In genomic region chr2:72148975-72149555, GRCh38 we compare ENCODE assay signal across 8 cellular contexts. TPM values are rescaled to one million over a fixed set of nuclear protein-coding genes. Genes with fewer than 3 reads are reported as not detected.
DNase-seq lines count a peak whose midpoint lies in the region; ATAC-seq, FAIRE-seq and TF ChIP-seq lines count a peak whose summit lies in the region.

No MANE protein-coding gene starts in this region.

- TF ChIP-seq CTCF in astrocyte (IDR thresholded peaks at IDR 0.05; ENCODE audit: insufficient read depth, low read depth, low read length), result no peak

- H2AFZ ChIP-seq in astrocyte (ENCODE audit: low read depth, low read length), result peak overlapping the region; percentile 81

- peak overlapping the region; percentile 60 for H3K4me3 ChIP-seq in astrocyte (ENCODE audit: insufficient read depth, low read depth, low read length)
- peak overlapping the region; percentile 49 for H3K4me3 ChIP-seq in iPS-18a (ENCODE audit: low read length)
- H3K4me3 ChIP-seq in skeletal muscle cell (ENCODE audit: low read depth, low read length), result peak overlapping the region; percentile 50

- peaks cover 68% of the 10 kb centered on the region for H3K27me3 Mint-ChIP-seq in astrocyte (ENCODE audit: low read depth, unreplicated experiment)

- H3K4me1 Mint-ChIP-seq in astrocyte (ENCODE audit: low read depth, unreplicated experiment), result peaks cover 8% of the 10 kb centered on the region

- peak overlapping the region; percentile 38 for H3K9ac ChIP-seq in astrocyte (ENCODE audit: low read length)
- no peak overlapping the region for H3K9ac ChIP-seq in iPS-18a (ENCODE audit: low read length)

- H3K79me2 ChIP-seq in astrocyte (ENCODE audit: insufficient read depth, low read length), result no peaks in the 10 kb centered on the region

- H3K27me3 ChIP-seq in astrocyte (ENCODE audit: insufficient read depth, low read length) (peaks cover 64% of the 10 kb centered on the region), iPS-18a (ENCODE audit: control insufficient read depth, insufficient read depth, low read length) (peaks cover 76% of the 10 kb centered on the region)

- H3K27ac ChIP-seq in astrocyte (ENCODE audit: low read depth, low read length) (no peak overlapping the region), iPS-18a (ENCODE audit: low read length) (no peak overlapping the region)

- H3K4me3 Mint-ChIP-seq in astrocyte (ENCODE audit: unreplicated experiment), result peak overlapping the region; percentile 86

- H3K9me3 ChIP-seq in astrocyte (ENCODE audit: insufficient read depth, low read depth, low read length), result peaks cover 4% of the 10 kb centered on the region
- no peaks in the 10 kb centered on the region for H3K9me3 ChIP-seq in iPS-18a (ENCODE audit: control insufficient read depth, low read depth, low read length)

- H3K4me1 ChIP-seq in astrocyte (ENCODE audit: insufficient read depth, low read length), result peaks cover 31% of the 10 kb centered on the region
- peaks cover 25% of the 10 kb centered on the region for H3K4me1 ChIP-seq in iPS-18a (ENCODE audit: control insufficient read depth, low read depth, low read length)

- DNase-seq in DMS53 (lab: John Stamatoyannopoulos, UW), result peak; percentile 76
- peak; percentile 65 for DNase-seq in NCI-H146 (lab: John Stamatoyannopoulos, UW)
- no peak for DNase-seq in astrocyte (ENCODE audit: low read depth)
- no peak for DNase-seq in skeletal muscle cell (ENCODE audit: low read depth)
- no peak for DNase-seq in NCI-H2081 treated with DMSO at 0.1 percent for 48 hours (lab: John Stamatoyannopoulos, UW)

- ATAC-seq in GM21360 (IDR thresholded peaks at IDR 0.05; ENCODE audit: unreplicated experiment) (no peak), HG03097 (IDR thresholded peaks at IDR 0.05; ENCODE audit: low FRiP score, unreplicated experiment) (no peak)

- peaks cover 10% of the 10 kb centered on the region for H3K9me3 Mint-ChIP-seq in astrocyte (ENCODE audit: unreplicated experiment)

- H3K27ac Mint-ChIP-seq in astrocyte (ENCODE audit: unreplicated experiment), result peak overlapping the region; percentile 41

- no peaks in the 10 kb centered on the region for H3K36me3 ChIP-seq in astrocyte (ENCODE audit: insufficient read depth, low read length)
- H3K36me3 ChIP-seq in iPS-18a (ENCODE audit: control insufficient read depth, low read depth, low read length), result no peaks in the 10 kb centered on the region

- H3K36me3 Mint-ChIP-seq in astrocyte (ENCODE audit: low read depth, unreplicated experiment), result no peaks in the 10 kb centered on the region

- FAIRE-seq in astrocyte (lab: Jason Lieb, UNC), result no peak

- H3K4me2 ChIP-seq in astrocyte (ENCODE audit: low read length), result peak overlapping the region; percentile 94

- no peaks in the 10 kb centered on the region for H4K20me1 ChIP-seq in astrocyte (ENCODE audit: insufficient read depth, low read length)

RNA-seq across cellular contexts. Expression of gene CYP26B1, which starts 1.4 kb away (rescaled TPM):
- total RNA-seq in astrocyte, result 0.77 and 1.2 TPM in 2 replicates

Comparison
In these comparisons a context has a peak if more than half of its experiments do, and no peak if none do; other contexts are left out.
1. DNase-seq: peak in DMS53 (single experiment) and NCI-H146 (single experiment); none in astrocyte (single experiment), skeletal muscle cell (single experiment) and NCI-H2081 treated with DMSO at 0.1 percent for 48 hours (single experiment).
2. Peak in every context shown above with its lines, with median percentiles within 50 percentile points of each other: H3K4me3 ChIP-seq.